22 cellular contexts compared by ENCODE assay signal in genomic region chr13:85525411-85525810, GRCh38.
"Had no signal": no experiment of that assay in that cellular context is flagged by ENCODE, and none has a peak within 500 bp of the region (broad histone marks: within the 10 kb centered on the region; RNA-seq: fewer than 3 reads in every experiment).

No MANE protein-coding gene starts in this region.

- ATAC-seq: activated CD8-positive, alpha-beta T cell treated with anti-CD3 and anti-CD28 coated beads, Interleukin-2, amount 10 ng/mL, durations not matched to agents 7 days and 5 days; heart right ventricle; left colon; mucosa of descending colon; pancreas; psoas muscle had no signal

- FAIRE-seq: keratinocyte, pancreas, TTC549 had no signal

- DNase-seq: activated CD4-positive, alpha-beta T cell treated with anti-CD3 and anti-CD28 coated beads for 1 hour; activated CD4-positive, alpha-beta T cell treated with anti-CD3 and anti-CD28 coated beads, Interleukin-2, amount 50 U/mL, for 1 hour; activated CD8-positive, alpha-beta T cell treated with anti-CD3 and anti-CD28 coated beads, Interleukin-2, amount 10 ng/mL, durations not matched to agents 7 days and 5 days; activated gamma-delta T cell treated with Interleukin-2 at 50 U/mL for 16 hours; aorta; brain microvascular endothelial cell; central memory CD4-positive, alpha-beta T cell; colonic mucosa; heart right ventricle; left colon; mesendoderm; mucosa of descending colon; nephron progenitor cell; pancreas; psoas muscle; spleen; stimulated activated CD4-positive, alpha-beta T cell treated with anti-CD3 and anti-CD28 coated beads, Interleukin-4, amount 100 ng/mL, for 24 hours; stimulated activated naive CD4-positive, alpha-beta T cell treated with Interleukin-2 at 50 U/mL for 16 hours; upper lobe of left lung; WERI-Rb-1 had no signal
